Comparison of ENCODE assay signal across 1 cellular context in the genomic region with DNA sequence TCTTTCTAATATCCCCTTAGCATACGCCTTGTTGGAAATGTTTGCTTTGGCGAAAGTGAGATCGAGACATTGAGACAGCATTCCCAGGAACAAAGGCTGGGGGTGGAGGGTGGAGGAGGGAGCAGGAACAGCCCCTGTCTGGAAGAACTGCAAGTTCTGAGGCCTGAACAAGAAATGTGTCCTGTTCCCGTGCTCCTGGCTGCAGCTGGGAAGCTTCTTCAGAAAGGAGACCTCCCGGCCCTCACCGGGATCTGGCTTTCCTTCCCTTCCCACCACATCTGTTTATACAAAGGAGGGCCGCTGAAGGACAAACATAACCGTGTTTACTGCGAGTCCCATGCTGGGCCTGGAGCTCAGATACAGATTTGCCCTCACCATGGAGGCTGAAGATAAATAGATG.
TF ChIP-seq lines count a peak whose summit lies in the region.

No MANE protein-coding gene starts in this region.

TF ChIP-seq in H1, 55 proteins besides CTCF, POLR2A, EP300 and RAD21 (continued from another document):
- TF ChIP-seq, protein P1, sequence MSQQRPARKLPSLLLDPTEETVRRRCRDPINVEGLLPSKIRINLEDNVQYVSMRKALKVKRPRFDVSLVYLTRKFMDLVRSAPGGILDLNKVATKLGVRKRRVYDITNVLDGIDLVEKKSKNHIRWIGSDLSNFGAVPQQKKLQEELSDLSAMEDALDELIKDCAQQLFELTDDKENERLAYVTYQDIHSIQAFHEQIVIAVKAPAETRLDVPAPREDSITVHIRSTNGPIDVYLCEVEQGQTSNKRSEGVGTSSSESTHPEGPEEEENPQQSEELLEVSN (IDR thresholded peaks at IDR 0.05), result no peak
- TF ChIP-seq EGR1 (IDR thresholded peaks at IDR 0.05; ENCODE audit: borderline replicate concordance, low read depth, low read length), result peak; percentile 54; the same call in 1 of the 2 replicates
